16 cellular contexts compared by ENCODE assay signal in the genomic region with DNA sequence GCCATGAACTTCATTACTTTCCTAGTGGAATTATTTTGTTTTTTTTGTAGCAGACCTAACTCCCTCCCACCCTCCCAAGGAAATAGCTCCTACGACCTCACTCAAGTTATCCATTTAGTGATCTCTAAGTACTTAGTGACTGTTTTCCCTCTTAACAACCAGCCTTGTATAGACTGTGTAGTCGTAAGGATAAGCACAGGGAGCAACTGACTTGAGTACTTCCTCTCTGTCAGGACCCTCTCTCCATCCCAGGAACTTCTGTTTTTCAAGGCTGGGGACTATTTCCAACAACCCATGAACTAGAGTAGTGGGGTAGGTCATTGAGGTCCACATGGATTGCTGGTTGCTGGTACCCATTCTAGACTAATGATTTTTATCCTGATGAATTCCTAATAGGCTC. TPM values are rescaled to one million over a fixed set of nuclear protein-coding genes. Genes with fewer than 3 reads are reported as not detected.
DNase-seq lines count a peak whose midpoint lies in the region; ATAC-seq and TF ChIP-seq lines count a peak whose summit lies in the region.
"Had no signal": no experiment of that assay in that cellular context is flagged by ENCODE, and none has a peak within 500 bp of the region (broad histone marks: within the 10 kb centered on the region; RNA-seq: fewer than 3 reads in every experiment).

No MANE protein-coding gene starts in this region.

- DNase-seq in activated T-cell treated with anti-CD3 and anti-CD28 coated beads, Interleukin-2, amount 50 U/mL, for 4 hours: no peak
- DNase-seq in activated T-cell treated with anti-CD3 and anti-CD28 coated beads, Interleukin-2, amount 50 U/mL, for 1 hour: no peak
- DNase-seq in NCI-H82 (lab: John Stamatoyannopoulos, UW): peak; percentile 37
- no peak for DNase-seq in glutamatergic neuron
- no peak for DNase-seq in osteocyte (ENCODE audit: extremely low spot score, unreplicated experiment)
- DNase-seq in RPMI8226: no peak
- DNase-seq in UCSD-AML1 (lab: John Stamatoyannopoulos, UW; ENCODE audit: unreplicated experiment): no peak
- DNase-seq: activated CD4-positive, alpha-beta T cell treated with anti-CD3 and anti-CD28 coated beads for 48 hours; activated gamma-delta T cell treated with Interleukin-2 at 50 U/mL for 16 hours; DMS79 treated with DMSO at 0.1 percent for 48 hours; HCEC 1CT; KG1; NCI-H1436 treated with DMSO at 0.1 percent for 48 hours; substantia nigra; SW 1271 had no signal

- TF ChIP-seq CTCF in glutamatergic neuron (IDR thresholded peaks at IDR 0.05; ENCODE audit: partially characterized antibody, unreplicated experiment): no peak
- no peak for TF ChIP-seq CTCF in osteocyte (IDR thresholded peaks at IDR 0.05)

- H3K4me3 Mint-ChIP-seq in activated T-cell treated with anti-CD3 and anti-CD28 coated beads, Interleukin-2, amount 50 U/mL, for 4 hours: peak overlapping the region; percentile 38
- H3K4me3 Mint-ChIP-seq in glutamatergic neuron (ENCODE audit: unreplicated experiment): peak overlapping the region; percentile 80
- H3K4me3 Mint-ChIP-seq in osteocyte (ENCODE audit: unreplicated experiment): no peak overlapping the region

- H3K27me3 Mint-ChIP-seq in activated T-cell treated with anti-CD3 and anti-CD28 coated beads, Interleukin-2, amount 50 U/mL, for 4 hours (ENCODE audit: low read depth): no peaks in the 10 kb centered on the region
- peaks cover 14% of the 10 kb centered on the region for H3K27me3 Mint-ChIP-seq in glutamatergic neuron (ENCODE audit: unreplicated experiment)
- no peaks in the 10 kb centered on the region for H3K27me3 Mint-ChIP-seq in osteocyte (ENCODE audit: unreplicated experiment)

- no peak for ATAC-seq in activated T-cell treated with anti-CD3 and anti-CD28 coated beads, Interleukin-2, amount 50 U/mL, for 4 hours
- ATAC-seq in HG03135 (IDR thresholded peaks at IDR 0.05; ENCODE audit: unreplicated experiment): no peak

- H3K9me3 Mint-ChIP-seq in activated T-cell treated with anti-CD3 and anti-CD28 coated beads, Interleukin-2, amount 50 U/mL, for 4 hours: no peaks in the 10 kb centered on the region
- H3K9me3 Mint-ChIP-seq in glutamatergic neuron (ENCODE audit: unreplicated experiment) (peaks cover 8% of the 10 kb centered on the region), osteocyte (ENCODE audit: unreplicated experiment) (no peaks in the 10 kb centered on the region)

- peaks cover 14% of the 10 kb centered on the region for H3K36me3 Mint-ChIP-seq in activated T-cell treated with anti-CD3 and anti-CD28 coated beads, Interleukin-2, amount 50 U/mL, for 4 hours (ENCODE audit: insufficient read depth)
- H3K36me3 Mint-ChIP-seq in glutamatergic neuron (ENCODE audit: unreplicated experiment) (no peaks in the 10 kb centered on the region), osteocyte (ENCODE audit: unreplicated experiment) (peaks cover 7% of the 10 kb centered on the region)

- peak overlapping the region; percentile 81 for H3K27ac Mint-ChIP-seq in glutamatergic neuron (ENCODE audit: unreplicated experiment)
- peak overlapping the region; percentile 43 for H3K27ac Mint-ChIP-seq in osteocyte (ENCODE audit: unreplicated experiment)

- H3K4me1 Mint-ChIP-seq in activated T-cell treated with anti-CD3 and anti-CD28 coated beads, Interleukin-2, amount 50 U/mL, for 4 hours (ENCODE audit: low read depth): peaks cover 50% of the 10 kb centered on the region
- H3K4me1 Mint-ChIP-seq in glutamatergic neuron (ENCODE audit: low read depth, unreplicated experiment): peaks cover 39% of the 10 kb centered on the region
- peaks cover 39% of the 10 kb centered on the region for H3K4me1 Mint-ChIP-seq in osteocyte (ENCODE audit: unreplicated experiment)

RNA-seq across cellular contexts. Expression of gene AGO1, which starts 1.9 kb away (rescaled TPM):
- 10 to 100 TPM; 32.1 to 35.7 (median 33.7) TPM for total RNA-seq in activated T-cell treated with anti-CD3 and anti-CD28 coated beads, Interleukin-2, amount 50 U/mL, for 4 hours
- total RNA-seq in glutamatergic neuron (ENCODE audit: unreplicated experiment) (103 TPM), osteocyte (34.1 and 35.8 TPM in 2 replicates)

RNA-seq across cellular contexts. Expression of gene AGO3, which starts 46.0 kb away (rescaled TPM):
- 10 to 100 TPM; 20.3 to 22.8 (median 21.9) TPM for total RNA-seq in activated T-cell treated with anti-CD3 and anti-CD28 coated beads, Interleukin-2, amount 50 U/mL, for 4 hours
- total RNA-seq in glutamatergic neuron (ENCODE audit: unreplicated experiment) (32.7 TPM), osteocyte (32.4 and 34.2 TPM in 2 replicates)
